ENCODE assay signal across 9 cellular contexts in the genomic region with DNA sequence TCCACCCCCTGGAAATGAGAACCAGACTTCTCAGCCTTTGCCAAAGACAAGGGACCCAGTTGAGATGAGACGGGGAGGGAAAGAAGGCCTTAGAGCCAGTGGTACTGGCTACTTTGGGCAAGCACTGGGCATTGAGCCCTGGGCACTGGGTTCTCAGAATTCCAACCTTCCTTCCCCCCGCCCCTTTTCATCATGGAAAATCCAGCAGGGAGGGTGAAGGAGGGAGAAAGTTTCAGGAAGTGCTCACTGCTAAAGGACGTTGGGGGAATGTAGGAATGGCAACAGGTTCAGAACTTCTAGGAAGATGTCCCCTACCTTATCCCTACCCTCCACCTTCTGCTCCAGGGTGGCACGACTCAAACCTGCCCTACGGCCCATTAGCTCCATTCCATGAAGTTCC. TPM values are rescaled to one million over a fixed set of nuclear protein-coding genes. Genes with fewer than 3 reads are reported as not detected.
DNase-seq lines count a peak whose midpoint lies in the region; ATAC-seq and TF ChIP-seq lines count a peak whose summit lies in the region.
"Had no signal": no experiment of that assay in that cellular context is flagged by ENCODE, and none has a peak within 500 bp of the region (broad histone marks: within the 10 kb centered on the region; RNA-seq: fewer than 3 reads in every experiment).

No MANE protein-coding gene starts in this region.

- TF ChIP-seq POLR2A in right lobe of liver (IDR thresholded peaks at IDR 0.05) (no peak), testis (IDR thresholded peaks at IDR 0.05) (no peak)

- H3K27ac ChIP-seq in ascending aorta (peak overlapping the region; percentile 99 to 100), right lobe of liver (peak overlapping the region; percentile 87 to 97 (median 93)), testis (peak overlapping the region; percentile 94 to 99)

- WGBS in right lobe of liver (ENCODE audit: insufficient coverage, low coverage, low lambda C conversion rate, missing lambda C conversion rate), result 37% methylated on average over 3 of the region's 5 CpGs
- WGBS in testis, 2 donors, result 40 to 57% methylated on average over 5 of the region's 5 CpGs

- peak overlapping the region; percentile 90 for H3K4me3 Mint-ChIP-seq in activated CD4-positive, alpha-beta T cell treated with anti-CD3 and anti-CD28 coated beads, Interleukin-2, amount 10 ng/mL, durations not matched to agents 24 days and 14 days

- H3K27me3 Mint-ChIP-seq in activated CD4-positive, alpha-beta T cell treated with anti-CD3 and anti-CD28 coated beads, Interleukin-2, amount 10 ng/mL, durations not matched to agents 24 days and 14 days, result no peaks in the 10 kb centered on the region

- no peak for ATAC-seq in right lobe of liver
- no peak for ATAC-seq in GM21825 (IDR thresholded peaks at IDR 0.05; ENCODE audit: unreplicated experiment)

- no peak for TF ChIP-seq CTCF in ascending aorta (IDR thresholded peaks at IDR 0.05)
- TF ChIP-seq CTCF in right lobe of liver (IDR thresholded peaks at IDR 0.05), result no peak
- TF ChIP-seq CTCF in testis (IDR thresholded peaks at IDR 0.05), result no peak

- H3K4me1 Mint-ChIP-seq in activated CD4-positive, alpha-beta T cell treated with anti-CD3 and anti-CD28 coated beads, Interleukin-2, amount 10 ng/mL, durations not matched to agents 24 days and 14 days, result peaks cover 29% of the 10 kb centered on the region

- H3K9me3 Mint-ChIP-seq in activated CD4-positive, alpha-beta T cell treated with anti-CD3 and anti-CD28 coated beads, Interleukin-2, amount 10 ng/mL, durations not matched to agents 24 days and 14 days, result no peaks in the 10 kb centered on the region

- H3K9me3 ChIP-seq in ascending aorta, result no peaks in the 10 kb centered on the region
- H3K9me3 ChIP-seq in right lobe of liver, result no peaks in the 10 kb centered on the region
- H3K9me3 ChIP-seq in testis, result no peaks in the 10 kb centered on the region

- intact Hi-C loops in activated CD4-positive, alpha-beta T cell treated with anti-CD3 and anti-CD28 coated beads, Interleukin-2, amount 10 ng/mL, durations not matched to agents 24 days and 14 days (cut with micrococcal nuclease), result loop anchor here (2.0 kb wide), 2 partner anchors 33 to 39 kb away; partner anchors contain the start of genes EIF4B and SPRYD3
- intact Hi-C loops in ascending aorta (cut with DNase I), result loop anchor here (2.0 to 5.0 kb wide), 2 partner anchors 457 to 1009 kb away; partner anchors contain the start of gene TARBP2
- intact Hi-C loops in right lobe of liver (cut with DNase I), result no loop called here
- intact Hi-C loops in testis (cut with DNase I; ENCODE audit: low total_unique reads), result no loop called here

- DNase-seq in activated CD4-positive, alpha-beta T cell treated with anti-CD3 and anti-CD28 coated beads, Interleukin-2, amount 10 ng/mL, durations not matched to agents 24 days and 14 days, result no peak
- DNase-seq in activated CD4-positive, alpha-beta T cell treated with anti-CD3 and anti-CD28 coated beads for 1 hour, result no peak
- peak in 1 of 2 donors; percentile 94 for DNase-seq in ascending aorta (ENCODE audit: low spot score in 2 of 2)
- DNase-seq in right lobe of liver, result peak in 1 of 3 donors; percentile 51
- DNase-seq in testis, result no peak
- no peak for DNase-seq in NOMO-1 treated with dmso at 0.1 percent for 144 hours (lab: John Stamatoyannopoulos, UW; ENCODE audit: unreplicated experiment)
- no peak for DNase-seq in kidney glomerular epithelial cell (lab: John Stamatoyannopoulos, UW)
- DNase-seq: AML-193 had no signal

- H3K36me3 ChIP-seq in ascending aorta, result peaks cover 3 to 4% of the 10 kb centered on the region in 2 donors
- peaks cover 0 to 5% (median 0%) of the 10 kb centered on the region in 4 donors for H3K36me3 ChIP-seq in right lobe of liver
- no peaks in the 10 kb centered on the region for H3K36me3 ChIP-seq in testis (ENCODE audit: low read depth, missing control alignments)

- H3K4me1 ChIP-seq in ascending aorta (peaks cover 13 to 35% of the 10 kb centered on the region in 2 donors), right lobe of liver (peaks cover 0 to 39% (median 8%) of the 10 kb centered on the region in 4 donors), testis (peaks cover 53% of the 10 kb centered on the region)

- H3K27ac Mint-ChIP-seq in activated CD4-positive, alpha-beta T cell treated with anti-CD3 and anti-CD28 coated beads, Interleukin-2, amount 10 ng/mL, durations not matched to agents 24 days and 14 days, result no peak overlapping the region

- H3K27me3 ChIP-seq in ascending aorta (no peaks in the 10 kb centered on the region), right lobe of liver (no peaks in the 10 kb centered on the region), testis (no peaks in the 10 kb centered on the region)

- H3K4me3 ChIP-seq in ascending aorta, result peak overlapping the region; percentile 91 to 93
- peak overlapping the region in 1 of 3 donors; percentile 67 for H3K4me3 ChIP-seq in right lobe of liver
- H3K4me3 ChIP-seq in testis, result peak overlapping the region; percentile 76 to 88

- H3K36me3 Mint-ChIP-seq in activated CD4-positive, alpha-beta T cell treated with anti-CD3 and anti-CD28 coated beads, Interleukin-2, amount 10 ng/mL, durations not matched to agents 24 days and 14 days (ENCODE audit: low read depth), result peaks cover 15% of the 10 kb centered on the region

RNA-seq across cellular contexts. Expression of gene TNS2, which starts 4.2 kb away (rescaled TPM):
- total RNA-seq in activated CD4-positive, alpha-beta T cell treated with anti-CD3 and anti-CD28 coated beads, Interleukin-2, amount 10 ng/mL, durations not matched to agents 24 days and 14 days, result 1.8 and 2.3 TPM in 2 replicates
- total RNA-seq in ascending aorta (608 TPM), right lobe of liver (100 to 1,000 TPM in 3 of 6 experiments, 10 to 100 TPM in 3; 50.5 to 139 (median 86.9) TPM), testis (100 to 1,000 TPM; 108 to 138 TPM)
- 47.0 TPM for polyA plus RNA-seq in testis (ENCODE audit: insufficient read depth, low read depth, low replicate concordance)

RNA-seq across cellular contexts. Expression of gene SPRYD3, which starts 33.5 kb away (rescaled TPM):
- total RNA-seq in activated CD4-positive, alpha-beta T cell treated with anti-CD3 and anti-CD28 coated beads, Interleukin-2, amount 10 ng/mL, durations not matched to agents 24 days and 14 days, result 35.6 TPM in 2 replicates
- total RNA-seq in ascending aorta (48.6 TPM), right lobe of liver (10 to 100 TPM; 12.3 to 18.2 (median 14.4) TPM), testis (10 to 100 TPM; 27.7 to 29.5 TPM)
- 29.5 TPM for polyA plus RNA-seq in testis (ENCODE audit: insufficient read depth, low read depth, low replicate concordance)

RNA-seq across cellular contexts. Expression of gene EIF4B, which starts 39.4 kb away (rescaled TPM):
- total RNA-seq in activated CD4-positive, alpha-beta T cell treated with anti-CD3 and anti-CD28 coated beads, Interleukin-2, amount 10 ng/mL, durations not matched to agents 24 days and 14 days, result 500 and 521 TPM in 2 replicates
- total RNA-seq in ascending aorta (181 TPM), right lobe of liver (100 to 1,000 TPM; 143 to 270 (median 180) TPM), testis (100 to 1,000 TPM; 219 to 305 TPM)
- 249 TPM for polyA plus RNA-seq in testis (ENCODE audit: insufficient read depth, low read depth, low replicate concordance)

RNA-seq across cellular contexts. Expression of gene IGFBP6, which starts 51.8 kb away (rescaled TPM):
- total RNA-seq in activated CD4-positive, alpha-beta T cell treated with anti-CD3 and anti-CD28 coated beads, Interleukin-2, amount 10 ng/mL, durations not matched to agents 24 days and 14 days, result not detected in 2 replicates
- total RNA-seq in ascending aorta (1,664 TPM), right lobe of liver (10 to 100 TPM in 2 of 6 experiments, 1 to 10 TPM in 4; 1.7 to 25.4 (median 4.9) TPM), testis (100 to 1,000 TPM; 121 to 261 TPM)
- polyA plus RNA-seq in testis (ENCODE audit: insufficient read depth, low read depth, low replicate concordance), result 185 TPM

RNA-seq across cellular contexts. Expression of gene SOAT2, which starts 57.6 kb away (rescaled TPM):
- total RNA-seq in activated CD4-positive, alpha-beta T cell treated with anti-CD3 and anti-CD28 coated beads, Interleukin-2, amount 10 ng/mL, durations not matched to agents 24 days and 14 days, result not detected in 2 replicates
- total RNA-seq in ascending aorta, result not detected
- 1 to 10 TPM in 3 of 6 experiments, under 1 TPM in 3; 0.62 to 3.4 (median 0.99) TPM for total RNA-seq in right lobe of liver
- total RNA-seq in testis, result under 1 TPM in 1 of 2 donors, not detected in 1; 0.19 TPM
- 0.25 TPM for polyA plus RNA-seq in testis (ENCODE audit: insufficient read depth, low read depth, low replicate concordance)

Comparison
In these comparisons a context has a peak if more than half of its experiments do, and no peak if none do; other contexts are left out.
1. RNA of gene TNS2, which starts 4.2 kb away (total RNA-seq): 608 TPM in ascending aorta (single experiment), 108 to 138 TPM in testis and 50.5 to 139 TPM in right lobe of liver; 1.8 to 2.3 TPM in activated CD4-positive, alpha-beta T cell treated with anti-CD3 and anti-CD28 coated beads, Interleukin-2, amount 10 ng/mL, durations not matched to agents 24 days and 14 days; every median in the first group is over 10 times any median in the second.
2. intact Hi-C loops: an anchor here in activated CD4-positive, alpha-beta T cell treated with anti-CD3 and anti-CD28 coated beads, Interleukin-2, amount 10 ng/mL, durations not matched to agents 24 days and 14 days (2.0 kb wide) and ascending aorta (2.0 to 5.0 kb wide); none called in right lobe of liver and testis.
3. Peak in every context shown above with its lines, with median percentiles within 50 percentile points of each other: H3K27ac ChIP-seq.